ENCODE assay signal across 1 cellular context in genomic region chr16:71364306-71364705, GRCh38.
TF ChIP-seq lines count a peak whose summit lies in the region.

No MANE protein-coding gene starts in this region.

TF ChIP-seq in WTC11, 78 proteins besides CTCF, POLR2A, EP300 and RAD21 (continued from another document):
- TF ChIP-seq E2F4 (CRISPR knock-in tag; IDR thresholded peaks at IDR 0.05; ENCODE audit: borderline replicate concordance, low read depth), result no peak
- no peak for TF ChIP-seq SMAD3 (CRISPR knock-in tag; IDR thresholded peaks at IDR 0.05; ENCODE audit: borderline replicate concordance)
